In genomic region chr7:132004528-132004927, GRCh38 we compare ENCODE assay signal across 15 cellular contexts.
DNase-seq lines count a peak whose midpoint lies in the region; ATAC-seq, FAIRE-seq and TF ChIP-seq lines count a peak whose summit lies in the region.
"Had no signal": no experiment of that assay in that cellular context is flagged by ENCODE, and none has a peak within 500 bp of the region (broad histone marks: within the 10 kb centered on the region; RNA-seq: fewer than 3 reads in every experiment).

No MANE protein-coding gene starts in this region.

- ATAC-seq in A549: peak; percentile 50 to 60; a peak in 4 of 6 replicates
- ATAC-seq in GM23338: peak; percentile 61
- ATAC-seq in HG03469 (IDR thresholded peaks at IDR 0.05; ENCODE audit: unreplicated experiment): no peak
- no peak for ATAC-seq in HG02840 (IDR thresholded peaks at IDR 0.05; ENCODE audit: low FRiP score, unreplicated experiment)

- no peaks in the 10 kb centered on the region for H3K36me3 Mint-ChIP-seq in GM23338 (ENCODE audit: low read depth)

- TF ChIP-seq EP300 in A549 (IDR thresholded peaks at IDR 0.05): no peak

- H3K4me3 ChIP-seq in A549 (no peak overlapping the region), GM23338 (no peak overlapping the region), left ventricle myocardium inferior (no peak overlapping the region), small intestine (ENCODE audit: low read depth in 1 of 2, low read length in 2 of 2) (no peak overlapping the region)
- H3K4me3 ChIP-seq: BLaER1, SK-N-MC had no signal

- no peaks in the 10 kb centered on the region for H3K27me3 Mint-ChIP-seq in GM23338 (ENCODE audit: insufficient read depth, low read depth, poor library complexity)

- FAIRE-seq in A549 (lab: Jason Lieb, UNC): no peak
- FAIRE-seq in small intestine (lab: Jason Lieb, UNC): no peak
- FAIRE-seq: GM12892 had no signal

- no peaks in the 10 kb centered on the region for H4K20me1 ChIP-seq in GM23338 (replicated peaks; ENCODE audit: insufficient read depth)
- H4K20me1 ChIP-seq: BLaER1 had no signal

- WGBS in A549 (ENCODE audit: missing lambda C conversion rate): 82% methylated on average over 5 of the region's 5 CpGs
- WGBS in small intestine, 3 donors: 62 to 72% (median 62%) methylated on average over 5 of the region's 5 CpGs

- H3K27ac ChIP-seq in A549: no peak overlapping the region
- no peak overlapping the region for H3K27ac ChIP-seq in GM23338 (ENCODE audit: low read depth)
- no peak overlapping the region for H3K27ac ChIP-seq in left ventricle myocardium inferior (replicated peaks)
- H3K27ac ChIP-seq in small intestine (ENCODE audit: low read depth in 1 of 2, low read length in 1 of 2): no peak overlapping the region
- H3K27ac ChIP-seq: BLaER1, SK-N-MC had no signal

- intact Hi-C loops in left ventricle myocardium inferior (cut with micrococcal nuclease): no loop called here

- H3K36me3 ChIP-seq in GM23338 (ENCODE audit: insufficient read depth) (no peaks in the 10 kb centered on the region), left ventricle myocardium inferior (no peaks in the 10 kb centered on the region), small intestine (ENCODE audit: control insufficient read depth in 2 of 2, insufficient read depth in 2 of 2, low read length in 2 of 2) (no peaks in the 10 kb centered on the region)
- H3K36me3 ChIP-seq: BLaER1 had no signal

- peak in 1 of 2 experiments; percentile 9; a peak in 2 of 5 replicates for TF ChIP-seq RAD21 in A549 (conservative IDR thresholded peaks at IDR 0.05 in 1 of 2, IDR thresholded peaks at IDR 0.05 in 1 of 2)

- no peaks in the 10 kb centered on the region for H3K79me2 ChIP-seq in GM23338 (replicated peaks; ENCODE audit: insufficient read depth)

- H3K4me1 Mint-ChIP-seq in GM23338: no peaks in the 10 kb centered on the region

- TF ChIP-seq CTCF in A549 (IDR thresholded peaks at IDR 0.05) (no peak), GM23338 (conservative IDR thresholded peaks at IDR 0.05; ENCODE audit: low read depth in 2 of 2) (peak in 1 of 2 experiments; percentile 45; a peak in 2 of 4 replicates), left ventricle myocardium inferior (IDR thresholded peaks at IDR 0.05; ENCODE audit: borderline replicate concordance) (peak; percentile 64)

- DNase-seq in A549 (ENCODE audit: low read depth in 1 of 2, low spot score in 1 of 2): peak in 1 of 2 experiments; percentile 9
- peak; percentile 9 for DNase-seq in GM23338 (ENCODE audit: low spot score)
- peak; percentile 13 for DNase-seq in SW480 (ENCODE audit: low spot score)
- DNase-seq in left ventricle myocardium inferior: peak; percentile 37
- no peak for DNase-seq in NCI-H1105 treated with DMSO at 0.1 percent for 48 hours (lab: John Stamatoyannopoulos, UW)
- DNase-seq in small intestine: no peak
- DNase-seq: foreskin melanocyte; midbrain; stimulated activated CD4-positive, alpha-beta T cell treated with anti-CD3 and anti-CD28 coated beads, Interleukin-12 subunit alpha, Interleukin-12 subunit beta, amount 100 ng/mL, for 4 hours had no signal

- H3K9me3 Mint-ChIP-seq in GM23338: no peaks in the 10 kb centered on the region

- H3K9me3 ChIP-seq in A549 (peaks cover 3% of the 10 kb centered on the region; the same call in 1 of the 3 replicates), left ventricle myocardium inferior (replicated peaks) (peaks cover 16% of the 10 kb centered on the region), small intestine (ENCODE audit: control insufficient read depth, low read depth) (no peaks in the 10 kb centered on the region)

- H3K4me2 ChIP-seq in A549 (no peak overlapping the region), GM23338 (no peak overlapping the region)
- H3K4me2 ChIP-seq: BLaER1 had no signal

- no peak for TF ChIP-seq POLR2A in A549 (IDR thresholded peaks at IDR 0.05; ENCODE audit: low read length)

- no peak overlapping the region for H3K4me3 Mint-ChIP-seq in GM23338
- H3K4me3 Mint-ChIP-seq: stimulated activated naive CD8-positive, alpha-beta T cell treated with anti-CD3 and anti-CD28 coated beads, Interleukin-15, Interleukin-2, amounts not matched to agents 100 ng/mL and 50 ng/mL, for 24 hours had no signal

- no peaks in the 10 kb centered on the region for H3K27me3 ChIP-seq in GM23338 (ENCODE audit: insufficient read depth)
- peaks cover 5% of the 10 kb centered on the region for H3K27me3 ChIP-seq in left ventricle myocardium inferior (ENCODE audit: low read depth)
- no peaks in the 10 kb centered on the region for H3K27me3 ChIP-seq in small intestine (ENCODE audit: control insufficient read depth in 2 of 2, insufficient read depth in 2 of 2, low read length in 2 of 2)
- H3K27me3 ChIP-seq: BLaER1 had no signal

- H3K9me2 ChIP-seq in GM23338 (ENCODE audit: insufficient read depth): peaks cover 3% of the 10 kb centered on the region; the same call in 1 of the 2 replicates

- CTCF ChIA-PET in A549 (lab: Yijun Ruan, JAX): interaction anchor here (0.7 to 1.4 kb wide), 3 partner anchors 12 to 1340 kb away, joined by 3 to 4 read pairs (median 4); no protein-coding TSS in a partner anchor

- no peaks in the 10 kb centered on the region for H3K4me1 ChIP-seq in A549
- no peaks in the 10 kb centered on the region for H3K4me1 ChIP-seq in GM23338 (ENCODE audit: insufficient read depth)
- peaks cover 9% of the 10 kb centered on the region for H3K4me1 ChIP-seq in left ventricle myocardium inferior
- no peaks in the 10 kb centered on the region for H3K4me1 ChIP-seq in small intestine (ENCODE audit: control insufficient read depth in 2 of 2, insufficient read depth in 1 of 2, low read depth in 1 of 2, low read length in 1 of 2)
- H3K4me1 ChIP-seq: BLaER1 had no signal

- H2AFZ ChIP-seq in GM23338: peak overlapping the region; percentile 63; the same call in 1 of the 2 replicates

- no peaks in the 10 kb centered on the region for H3F3A ChIP-seq in GM23338 (replicated peaks; ENCODE audit: low read depth)

- POLR2A ChIA-PET in A549 (lab: Yijun Ruan, JAX): no interaction called here

- no peak overlapping the region for H3K27ac Mint-ChIP-seq in GM23338
- H3K27ac Mint-ChIP-seq: stimulated activated naive CD8-positive, alpha-beta T cell treated with anti-CD3 and anti-CD28 coated beads, Interleukin-15, Interleukin-2, amounts not matched to agents 100 ng/mL and 50 ng/mL, for 24 hours had no signal

TF ChIP-seq in A549, 52 proteins besides CTCF, POLR2A, EP300 and RAD21:
- TF ChIP-seq ZFP36 (IDR thresholded peaks at IDR 0.05; ENCODE audit: borderline replicate concordance, partially characterized antibody): no peak
- no peak for TF ChIP-seq FOSL2 (IDR thresholded peaks at IDR 0.05)
- TF ChIP-seq FOSL2 (CRISPR knock-in tag; IDR thresholded peaks at IDR 0.05): no peak
- no peak for TF ChIP-seq EHMT2 (IDR thresholded peaks at IDR 0.05; ENCODE audit: low read depth)
- no peak for TF ChIP-seq HDAC2 (IDR thresholded peaks at IDR 0.05)
- no peak for TF ChIP-seq KDM5A (IDR thresholded peaks at IDR 0.05)
- TF ChIP-seq CBX8 (IDR thresholded peaks at IDR 0.05): no peak
- no peak for TF ChIP-seq GATA3 (IDR thresholded peaks at IDR 0.05; ENCODE audit: borderline replicate concordance)

TF ChIP-seq in GM23338, 12 proteins besides CTCF, POLR2A, EP300 and RAD21 (continues in another document):
- TF ChIP-seq POLR2AphosphoS5 (IDR thresholded peaks at IDR 0.05; ENCODE audit: low read depth): no peak
- no peak for TF ChIP-seq JUNB (IDR thresholded peaks at IDR 0.05; ENCODE audit: unreplicated experiment)
- no peak for TF ChIP-seq ETS1 (IDR thresholded peaks at IDR 0.05)
- no peak for TF ChIP-seq REST (IDR thresholded peaks at IDR 0.05; ENCODE audit: unreplicated experiment)
- no peak for TF ChIP-seq NANOG (IDR thresholded peaks at IDR 0.05; ENCODE audit: borderline replicate concordance)
- TF ChIP-seq EZH2 (IDR thresholded peaks at IDR 0.05; ENCODE audit: low read depth, unreplicated experiment): no peak
- TF ChIP-seq CREB1 (CRISPR knock-in tag; IDR thresholded peaks at IDR 0.05; ENCODE audit: low read depth): no peak

Comparison
In these comparisons a context has a peak if more than half of its experiments do, and no peak if none do; other contexts are left out.
1. ATAC-seq: peak in A549 (2 of 2) and GM23338 (single experiment); none in HG03469 (single experiment) and HG02840 (single experiment).
2. DNase-seq: peak in GM23338 (single experiment), SW480 (single experiment) and left ventricle myocardium inferior (single experiment); none in NCI-H1105 treated with DMSO at 0.1 percent for 48 hours (single experiment) and small intestine (single experiment).